In genomic region chr1:107943694-107944093, GRCh38 we compare ENCODE assay signal across 1 cellular context.
TF ChIP-seq lines count a peak whose summit lies in the region.

No MANE protein-coding gene starts in this region.

TF ChIP-seq in WTC11, 78 proteins besides CTCF, POLR2A, EP300 and RAD21 (continued from another document):
- TF ChIP-seq NFATC4 (CRISPR knock-in tag; IDR thresholded peaks at IDR 0.05) (no peak), SMAD4 (CRISPR knock-in tag; IDR thresholded peaks at IDR 0.05) (no peak), MYBL2 (CRISPR knock-in tag; IDR thresholded peaks at IDR 0.05) (no peak), FOXJ3 (CRISPR knock-in tag; IDR thresholded peaks at IDR 0.05; ENCODE audit: borderline replicate concordance) (no peak), NR2C2 (CRISPR knock-in tag; IDR thresholded peaks at IDR 0.05) (no peak), NR3C1 (CRISPR knock-in tag; conservative IDR thresholded peaks at IDR 0.05; ENCODE audit: low read depth) (no peak), OVOL2 (CRISPR knock-in tag; IDR thresholded peaks at IDR 0.05; ENCODE audit: borderline replicate concordance) (no peak), ZSCAN18 (CRISPR knock-in tag; IDR thresholded peaks at IDR 0.05) (no peak), ATF2 (CRISPR knock-in tag; IDR thresholded peaks at IDR 0.05; ENCODE audit: borderline replicate concordance, low read depth) (no peak), ZNF423 (CRISPR knock-in tag; IDR thresholded peaks at IDR 0.05) (no peak), GABPB1 (CRISPR knock-in tag; IDR thresholded peaks at IDR 0.05) (no peak), IRF1 (CRISPR knock-in tag; IDR thresholded peaks at IDR 0.05) (no peak), KAT7 (CRISPR knock-in tag; IDR thresholded peaks at IDR 0.05; ENCODE audit: borderline replicate concordance) (no peak), ZNF263 (CRISPR knock-in tag; IDR thresholded peaks at IDR 0.05; ENCODE audit: low read depth) (no peak), USF2 (CRISPR knock-in tag; IDR thresholded peaks at IDR 0.05) (no peak), MAX (CRISPR knock-in tag; IDR thresholded peaks at IDR 0.05) (no peak), ATF6 (CRISPR knock-in tag; IDR thresholded peaks at IDR 0.05) (no peak), ATF1 (CRISPR knock-in tag; IDR thresholded peaks at IDR 0.05) (no peak)
